ENCODE assay signal across 14 cellular contexts in the genomic region with DNA sequence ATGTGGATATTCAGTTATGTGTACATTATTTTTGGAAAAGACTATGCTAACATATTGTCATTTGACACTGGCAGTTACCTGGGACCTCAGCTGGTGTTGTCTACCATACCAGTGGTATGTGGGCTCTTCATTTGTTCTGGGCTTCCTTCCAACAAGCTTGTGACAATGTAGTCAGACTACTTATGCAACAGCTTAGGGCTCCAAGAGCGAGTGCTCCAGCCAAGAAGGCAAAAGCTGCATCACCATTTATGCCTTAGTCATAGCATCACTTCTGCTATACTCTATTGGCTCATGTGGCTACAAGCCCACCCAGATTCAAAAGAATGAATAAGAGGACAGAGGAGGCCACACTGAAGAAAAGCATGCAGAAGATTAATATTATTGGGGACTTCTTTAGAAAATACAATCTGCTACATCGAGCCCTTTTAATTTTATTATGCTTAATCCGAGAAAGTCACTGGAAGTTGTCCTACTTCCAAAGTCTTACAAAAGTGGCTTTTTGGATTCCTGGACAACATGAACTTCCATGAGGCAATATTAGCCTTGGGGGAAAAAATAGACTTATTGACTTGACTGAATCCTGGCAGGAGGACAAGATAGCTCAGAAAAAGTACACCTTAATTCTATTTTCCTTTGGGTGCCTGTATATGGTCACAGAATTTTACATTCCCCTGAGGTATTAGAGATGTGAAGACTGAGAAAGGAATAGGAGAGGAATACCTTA.
A peak's percentile ranks its signal among the peaks of the same experiment; 100 is the strongest.
DNase-seq lines count a peak whose midpoint lies in the region; ATAC-seq and TF ChIP-seq lines count a peak whose summit lies in the region.
"Had no signal": no experiment of that assay in that cellular context is flagged by ENCODE, and none has a peak within 500 bp of the region (broad histone marks: within the 10 kb centered on the region; RNA-seq: fewer than 3 reads in every experiment).

No MANE protein-coding gene starts in this region.

- in situ Hi-C loops in Panc1 (cut with HindIII; ENCODE audit: low pct_unique_long_range_greater_than_20kb, low sequenced_read_pairs): no loop called here

- WGBS in tibial nerve, 2 donors: 49 to 64% methylated on average over 3 of the region's 3 CpGs

- intact Hi-C loops in Panc1 (cut with micrococcal nuclease; ENCODE audit: unreplicated experiment): no loop called here
- intact Hi-C loops in CD8-positive, alpha-beta T cell (cut with DNase I, micrococcal nuclease): no loop called here

- POLR2A ChIA-PET in Panc1 (lab: Charles Lee): no interaction called here
- POLR2A ChIA-PET in CD8-positive, alpha-beta T cell (lab: Charles Lee): no interaction called here

- TF ChIP-seq CTCF in Panc1 (IDR thresholded peaks at IDR 0.05) (no peak), tibial nerve (IDR thresholded peaks at IDR 0.05) (no peak)
- TF ChIP-seq CTCF in CD8-positive, alpha-beta T cell (IDR thresholded peaks at IDR 0.05): no peak

- H3K4me1 Mint-ChIP-seq in activated naive CD8-positive, alpha-beta T cell treated with anti-CD3 and anti-CD28 coated beads, Interleukin-2, amount 50 U/mL, for 24 hours: no peaks in the 10 kb centered on the region
- no peaks in the 10 kb centered on the region for H3K4me1 Mint-ChIP-seq in CD8-positive, alpha-beta T cell (ENCODE audit: low read depth)

- H3K4me1 ChIP-seq in Panc1 (ENCODE audit: control insufficient read depth, insufficient read depth, low read length) (no peaks in the 10 kb centered on the region), tibial nerve (no peaks in the 10 kb centered on the region)
- H3K4me1 ChIP-seq in CD8-positive, alpha-beta T cell (ENCODE audit: insufficient read depth, low read length): no peaks in the 10 kb centered on the region
- H3K4me1 ChIP-seq: upper lobe of left lung had no signal

- no peaks in the 10 kb centered on the region for H3K27me3 Mint-ChIP-seq in activated naive CD8-positive, alpha-beta T cell treated with anti-CD3 and anti-CD28 coated beads, Interleukin-2, amount 50 U/mL, for 24 hours
- H3K27me3 Mint-ChIP-seq in CD8-positive, alpha-beta T cell (ENCODE audit: low read depth): no peaks in the 10 kb centered on the region
- H3K27me3 Mint-ChIP-seq: CD4-positive, alpha-beta T cell had no signal

- CTCF ChIA-PET in Panc1 (lab: Charles Lee): no interaction called here
- CTCF ChIA-PET in CD8-positive, alpha-beta T cell (lab: Charles Lee): no interaction called here

- ATAC-seq in Panc1: no peak
- no peak for ATAC-seq in activated naive CD8-positive, alpha-beta T cell treated with anti-CD3 and anti-CD28 coated beads, Interleukin-2, amount 50 U/mL, for 24 hours
- no peak for ATAC-seq in CD8-positive, alpha-beta T cell
- ATAC-seq: activated CD4-positive, CD25-positive, alpha-beta regulatory T cell treated with anti-CD3 and anti-CD28 coated beads, Interleukin-2, amount 50 U/mL, for 24 hours; HCT116 had no signal

- no peak overlapping the region for H3K27ac Mint-ChIP-seq in activated naive CD8-positive, alpha-beta T cell treated with anti-CD3 and anti-CD28 coated beads, Interleukin-2, amount 50 U/mL, for 24 hours
- no peak overlapping the region for H3K27ac Mint-ChIP-seq in CD8-positive, alpha-beta T cell
- H3K27ac Mint-ChIP-seq: CD4-positive, alpha-beta T cell had no signal

- no peak overlapping the region for H3K4me3 Mint-ChIP-seq in activated naive CD8-positive, alpha-beta T cell treated with anti-CD3 and anti-CD28 coated beads, Interleukin-2, amount 50 U/mL, for 24 hours
- H3K4me3 Mint-ChIP-seq in CD8-positive, alpha-beta T cell: no peak overlapping the region
- H3K4me3 Mint-ChIP-seq: CD4-positive, alpha-beta T cell had no signal

- H3K36me3 Mint-ChIP-seq in activated naive CD8-positive, alpha-beta T cell treated with anti-CD3 and anti-CD28 coated beads, Interleukin-2, amount 50 U/mL, for 24 hours (ENCODE audit: low read depth): no peaks in the 10 kb centered on the region
- no peaks in the 10 kb centered on the region for H3K36me3 Mint-ChIP-seq in CD8-positive, alpha-beta T cell

- no peaks in the 10 kb centered on the region for H3K9me3 ChIP-seq in Panc1 (ENCODE audit: control insufficient read depth, insufficient read depth, low read depth, low read length)
- no peaks in the 10 kb centered on the region for H3K9me3 ChIP-seq in tibial nerve
- H3K9me3 ChIP-seq in CD8-positive, alpha-beta T cell (ENCODE audit: low read length): no peaks in the 10 kb centered on the region
- H3K9me3 ChIP-seq: upper lobe of left lung had no signal

- BruUV-seq in Panc1 (replicated peaks; lab: Mats Ljungman, UMichigan): no TSS peak

- H3K36me3 ChIP-seq in Panc1 (ENCODE audit: control insufficient read depth, insufficient read depth, low read length) (no peaks in the 10 kb centered on the region), tibial nerve (no peaks in the 10 kb centered on the region)
- no peaks in the 10 kb centered on the region for H3K36me3 ChIP-seq in CD8-positive, alpha-beta T cell (ENCODE audit: insufficient read depth, low read length)
- H3K36me3 ChIP-seq: upper lobe of left lung had no signal

- peak; percentile 32 for DNase-seq in Ammon's horn (ENCODE audit: low spot score)
- peak; percentile 8 for DNase-seq in Panc1 (ENCODE audit: low read depth, low spot score)
- peak; percentile 89 for DNase-seq in fibroblast of peridontal ligament (ENCODE audit: extremely low read depth)
- DNase-seq in occipital lobe (lab: John Stamatoyannopoulos, UW): peak; percentile 36
- no peak for DNase-seq in activated naive CD8-positive, alpha-beta T cell treated with anti-CD3 and anti-CD28 coated beads, Interleukin-2, amount 50 U/mL, for 24 hours
- no peak for DNase-seq in NCI-H510A (lab: John Stamatoyannopoulos, UW)
- no peak for DNase-seq in tibial nerve (ENCODE audit: low spot score in 2 of 2)
- no peak for DNase-seq in CD8-positive, alpha-beta T cell
- DNase-seq: CD4-positive, alpha-beta T cell; cerebellar nuclear complex; NCI-H524 had no signal

- no peak for TF ChIP-seq POLR2A in tibial nerve (IDR thresholded peaks at IDR 0.05)

- H3K4me3 ChIP-seq in Panc1 (ENCODE audit: low read depth in 2 of 2, low read length in 2 of 2): no peak overlapping the region
- H3K4me3 ChIP-seq in tibial nerve: no peak overlapping the region
- no peak overlapping the region for H3K4me3 ChIP-seq in CD8-positive, alpha-beta T cell (ENCODE audit: low read depth, low read length)
- H3K4me3 ChIP-seq: upper lobe of left lung had no signal

- H3K27ac ChIP-seq in Panc1 (ENCODE audit: low read length) (no peak overlapping the region), tibial nerve (no peak overlapping the region)
- no peak overlapping the region for H3K27ac ChIP-seq in CD8-positive, alpha-beta T cell (ENCODE audit: low read depth, low read length)
- H3K27ac ChIP-seq: upper lobe of left lung had no signal

- TF ChIP-seq EP300 in tibial nerve (IDR thresholded peaks at IDR 0.05): peak in 1 of 2 donors; percentile 40

- H3K27me3 ChIP-seq in Panc1 (ENCODE audit: control insufficient read depth, insufficient read depth, low read length): no peaks in the 10 kb centered on the region
- H3K27me3 ChIP-seq in tibial nerve: no peaks in the 10 kb centered on the region
- no peaks in the 10 kb centered on the region for H3K27me3 ChIP-seq in CD8-positive, alpha-beta T cell (ENCODE audit: insufficient read depth, low read length)
- H3K27me3 ChIP-seq: upper lobe of left lung had no signal

- H3K9me3 Mint-ChIP-seq in activated naive CD8-positive, alpha-beta T cell treated with anti-CD3 and anti-CD28 coated beads, Interleukin-2, amount 50 U/mL, for 24 hours: no peaks in the 10 kb centered on the region
- peaks cover 2% of the 10 kb centered on the region for H3K9me3 Mint-ChIP-seq in CD8-positive, alpha-beta T cell
- H3K9me3 Mint-ChIP-seq: CD4-positive, alpha-beta T cell had no signal

Comparison
In these comparisons a context has a peak if more than half of its experiments do, and no peak if none do; other contexts are left out.
1. DNase-seq: peak in Ammon's horn (single experiment), Panc1 (single experiment), fibroblast of peridontal ligament (single experiment) and occipital lobe (single experiment); none in activated naive CD8-positive, alpha-beta T cell treated with anti-CD3 and anti-CD28 coated beads, Interleukin-2, amount 50 U/mL, for 24 hours (single experiment), NCI-H510A (single experiment), tibial nerve (0 of 2) and CD8-positive, alpha-beta T cell (0 of 7).